In the genomic region with DNA sequence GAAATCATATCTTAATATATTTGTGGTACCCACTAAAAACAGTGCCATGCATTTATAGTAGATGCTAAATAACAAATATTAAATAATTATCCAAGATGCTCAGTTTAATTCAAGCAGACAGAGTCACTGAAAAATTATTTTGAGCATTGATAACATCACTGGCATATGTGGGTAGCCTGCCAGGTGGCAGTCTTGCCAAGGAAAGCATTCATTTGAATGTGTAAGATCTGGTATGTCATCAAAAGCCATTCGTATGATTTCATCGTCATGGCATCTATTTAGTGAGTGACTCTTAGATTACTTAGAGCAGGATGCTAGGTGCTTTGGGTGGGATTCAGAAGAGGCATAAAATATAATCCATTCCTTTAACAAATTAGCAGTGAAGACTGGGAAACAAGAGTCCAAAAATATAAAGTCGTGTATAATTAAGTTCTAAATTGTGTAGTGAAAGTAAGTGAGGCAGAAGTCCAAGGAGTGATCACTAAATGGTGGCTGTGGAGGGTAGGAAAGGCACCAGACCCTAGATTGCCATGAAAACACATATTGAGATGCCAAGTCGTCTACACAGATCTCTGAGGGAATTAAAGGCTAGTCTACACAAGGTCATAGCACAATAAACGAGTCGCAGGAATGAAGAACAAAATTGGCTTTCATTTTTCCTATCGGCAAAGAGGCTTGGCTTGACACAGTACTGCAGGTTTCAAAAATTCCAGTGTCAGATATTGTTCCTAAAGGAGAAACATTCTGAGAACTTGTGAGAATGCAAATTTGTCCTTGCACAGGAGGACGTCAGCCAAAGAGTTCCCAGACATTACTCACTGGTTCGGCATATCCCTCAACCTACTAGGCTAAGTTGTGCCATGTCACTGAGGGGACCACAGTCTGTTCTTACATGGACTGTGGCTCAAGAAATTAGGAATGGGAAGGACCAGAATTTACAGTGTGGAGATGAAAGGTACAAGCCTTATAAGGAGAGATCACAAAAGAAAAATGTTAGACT, we compare ENCODE assay signal across 11 cellular contexts.
DNase-seq lines count a peak whose midpoint lies in the region; ATAC-seq, FAIRE-seq and TF ChIP-seq lines count a peak whose summit lies in the region.
"Had no signal": no experiment of that assay in that cellular context is flagged by ENCODE, and none has a peak within 500 bp of the region (broad histone marks: within the 10 kb centered on the region; RNA-seq: fewer than 3 reads in every experiment).

No MANE protein-coding gene starts in this region.

- peak; percentile 66 to 92 (median 82) for ATAC-seq in psoas muscle
- no peak for ATAC-seq in GM21723 (IDR thresholded peaks at IDR 0.05; ENCODE audit: unreplicated experiment)
- ATAC-seq: activated naive CD8-positive, alpha-beta T cell treated with anti-CD3 and anti-CD28 coated beads, Interleukin-2, amount 50 U/mL, for 24 hours; stimulated activated memory B cell treated with anti-CD40 and anti-IgM and Interleukin-4, amounts not matched to agents 10 μg/mL and 1 μg/mL and 100 μg/mL, for 72 hours had no signal

- peak overlapping the region; percentile 94 for H3K27ac ChIP-seq in endothelial cell of umbilical vein (ENCODE audit: insufficient read depth, low read depth, low read length)
- H3K27ac ChIP-seq in psoas muscle, result peak overlapping the region; percentile 51

- TF ChIP-seq POLR2A in endothelial cell of umbilical vein (IDR thresholded peaks at IDR 0.05; ENCODE audit: low read depth, low read length), result no peak

- H3K4me1 ChIP-seq in endothelial cell of umbilical vein (ENCODE audit: control insufficient read depth, extremely low read depth, insufficient read depth, low read length) (peaks cover 35% of the 10 kb centered on the region), psoas muscle (peaks cover 11% of the 10 kb centered on the region)

- H3K36me3 ChIP-seq in endothelial cell of umbilical vein (ENCODE audit: control insufficient read depth in 2 of 2, extremely low read depth in 1 of 2, insufficient read depth in 2 of 2, low read length in 2 of 2) (no peaks in the 10 kb centered on the region), psoas muscle (ENCODE audit: insufficient read depth in 1 of 2, low read depth in 1 of 2) (no peaks in the 10 kb centered on the region)

- TF ChIP-seq CTCF in endothelial cell of umbilical vein (IDR thresholded peaks at IDR 0.05; ENCODE audit: extremely low read depth in 1 of 2, insufficient read depth in 1 of 2, low read depth in 1 of 2, low read length in 2 of 2) (peak in 1 of 2 donors; percentile 4), psoas muscle (IDR thresholded peaks at IDR 0.05) (no peak)

- POLR2A ChIA-PET in endothelial cell of umbilical vein (lab: Charles Lee), result no interaction called here

- DNase-seq in ELR (ENCODE audit: low read depth) (peak; percentile 84), NCI-H460 (ENCODE audit: extremely low read depth, low read depth) (peak; percentile 87), endothelial cell of umbilical vein (ENCODE audit: low read depth, low spot score) (peak; percentile 86), psoas muscle (peak; percentile 40 to 60), Ammon's horn (ENCODE audit: low spot score) (no peak), SIG-M5 treated with dmso at 0.1 percent for 504 hours (lab: John Stamatoyannopoulos, UW; ENCODE audit: unreplicated experiment) (no peak)
- DNase-seq: activated naive CD8-positive, alpha-beta T cell treated with anti-CD3 and anti-CD28 coated beads, Interleukin-2, amount 50 U/mL, for 24 hours; midbrain; NCI-H2107 had no signal

- WGBS in psoas muscle, 3 donors, result 26 to 35% (median 32%) methylated on average over 9 of the region's 9 CpGs

- H3K27me3 ChIP-seq in endothelial cell of umbilical vein (ENCODE audit: control insufficient read depth in 2 of 2, insufficient read depth in 2 of 2, low read length in 2 of 2) (no peaks in the 10 kb centered on the region), psoas muscle (ENCODE audit: insufficient read depth in 3 of 3, low read length in 2 of 3) (no peaks in the 10 kb centered on the region)

- H3K9ac ChIP-seq in endothelial cell of umbilical vein (replicated peaks; ENCODE audit: extremely low read depth, insufficient read depth, low read length), result peak overlapping the region; percentile 79

- CTCF ChIA-PET in endothelial cell of umbilical vein (lab: Charles Lee), result no interaction called here

- H3K79me2 ChIP-seq in endothelial cell of umbilical vein (ENCODE audit: control insufficient read depth, insufficient read depth, low read length), result no peaks in the 10 kb centered on the region

- H3K9me3 ChIP-seq in endothelial cell of umbilical vein (replicated peaks; ENCODE audit: control insufficient read depth, insufficient read depth, low read length), result no peaks in the 10 kb centered on the region
- peaks cover 3% of the 10 kb centered on the region for H3K9me3 ChIP-seq in psoas muscle

- FAIRE-seq in endothelial cell of umbilical vein (lab: Jason Lieb, UNC), result peak; percentile 76

- no peaks in the 10 kb centered on the region for H4K20me1 ChIP-seq in endothelial cell of umbilical vein (replicated peaks; ENCODE audit: control insufficient read depth, extremely low read depth, insufficient read depth, low read length)

- H3K9me1 ChIP-seq in endothelial cell of umbilical vein (replicated peaks; ENCODE audit: control insufficient read depth, extremely low read depth, insufficient read depth, low read length), result no peaks in the 10 kb centered on the region

- dilution Hi-C loops in endothelial cell of umbilical vein (cut with MboI; ENCODE audit: extremely low pct_ligation_motif_present, low sequenced_read_pairs), result no loop called here

- BruUV-seq in endothelial cell of umbilical vein (replicated peaks; lab: Mats Ljungman, UMichigan), result TSS peak; percentile 69

- intact Hi-C loops in endothelial cell of umbilical vein (cut with micrococcal nuclease) (loop anchor here (1.0 to 5.0 kb wide), 12 partner anchors 9 to 922 kb away; no protein-coding TSS in a partner anchor), psoas muscle (cut with DNase I) (no loop called here)

- peak overlapping the region; percentile 7 for H2AFZ ChIP-seq in endothelial cell of umbilical vein (ENCODE audit: low read depth, low read length)

- H3K4me3 ChIP-seq in endothelial cell of umbilical vein (replicated peaks in 1 of 3; ENCODE audit: insufficient read depth in 1 of 3, low read depth in 1 of 3, low read length in 3 of 3), result no peak overlapping the region
- no peak overlapping the region for H3K4me3 ChIP-seq in psoas muscle

- peak overlapping the region; percentile 64 for H3K4me2 ChIP-seq in endothelial cell of umbilical vein (ENCODE audit: insufficient read depth, low read length)

TF ChIP-seq in endothelial cell of umbilical vein, 7 proteins besides CTCF, POLR2A, EP300 and RAD21:
- no peak for TF ChIP-seq MAX (IDR thresholded peaks at IDR 0.05; ENCODE audit: insufficient read depth, insufficient read length)
- peak; percentile 51 for TF ChIP-seq FOS (IDR thresholded peaks at IDR 0.05; ENCODE audit: borderline replicate concordance, insufficient read depth, low read length)
- TF ChIP-seq POLR2AphosphoS5 (IDR thresholded peaks at IDR 0.05; ENCODE audit: insufficient read depth, low read depth, low read length), result peak; percentile 26
- peak; percentile 81 for TF ChIP-seq JUN (IDR thresholded peaks at IDR 0.05; ENCODE audit: borderline replicate concordance, insufficient read depth, insufficient read length, low read depth)
- TF ChIP-seq EZH2 (IDR thresholded peaks at IDR 0.05; ENCODE audit: borderline replicate concordance, low read depth, low read length, severe bottlenecking), result no peak
- TF ChIP-seq MYC (IDR thresholded peaks at IDR 0.05; ENCODE audit: low read depth, low read length), result no peak
- TF ChIP-seq GATA2 (IDR thresholded peaks at IDR 0.05; ENCODE audit: insufficient read depth, insufficient read length, low read depth, low read length), result peak; percentile 95

Comparison
In these comparisons a context has a peak if more than half of its experiments do, and no peak if none do; other contexts are left out.
1. DNase-seq: peak in ELR (single experiment), NCI-H460 (single experiment), endothelial cell of umbilical vein (single experiment) and psoas muscle (2 of 2); none in Ammon's horn (single experiment) and SIG-M5 treated with dmso at 0.1 percent for 504 hours (single experiment).